In genomic region chr5:41903892-41904799, GRCh38 we compare ENCODE assay signal across 8 cellular contexts. TPM values are rescaled to one million over a fixed set of nuclear protein-coding genes. Genes with fewer than 3 reads are reported as not detected.
A peak's percentile ranks its signal among the peaks of the same experiment; 100 is the strongest.
DNase-seq lines count a peak whose midpoint lies in the region; ATAC-seq and TF ChIP-seq lines count a peak whose summit lies in the region.

Gene RIMOC1, plus strand, starts transcription at chr5:41904344. Its CDS starts 24 bp downstream, at chr5:41904368.

- peaks cover 12% of the 10 kb centered on the region for H3K4me1 ChIP-seq in smooth muscle cell (ENCODE audit: low read depth)

- H3K27ac Mint-ChIP-seq in activated B cell treated with CpG ODN at 0.5 μM for 24 hours: peak within 1 kb of the TSS; percentile 99

- POLR2A ChIA-PET in activated B cell treated with CpG ODN at 0.5 μM for 24 hours (lab: Charles Lee): interaction anchor here (0.6 to 2.6 kb wide), 22 partner anchors 9 to 1699 kb away, joined by 3 to 74 read pairs (median 5); partner anchors contain the start of genes FBXO4, HMGCS1, NNT and OXCT1

- peak within 1 kb of the TSS; percentile 92 for H3K9ac ChIP-seq in smooth muscle cell (ENCODE audit: low read depth)

- TF ChIP-seq POLR2A in GM18951 (IDR thresholded peaks at IDR 0.05; ENCODE audit: extremely low read depth, insufficient read depth, insufficient read length): peak; percentile 91

- in situ Hi-C loops in GM18951 (cut with MboI; ENCODE audit: low sequenced_read_pairs, unreplicated experiment): no loop called here

- peaks cover 4% of the 10 kb centered on the region for H3K27me3 Mint-ChIP-seq in activated B cell treated with CpG ODN at 0.5 μM for 24 hours

- peak within 1 kb of the TSS; percentile 99 for H3K4me3 Mint-ChIP-seq in activated B cell treated with CpG ODN at 0.5 μM for 24 hours

- H3K9me3 Mint-ChIP-seq in activated B cell treated with CpG ODN at 0.5 μM for 24 hours: no peaks in the 10 kb centered on the region

- H3K79me2 ChIP-seq in smooth muscle cell (ENCODE audit: low read depth): peaks cover 28% of the 10 kb centered on the region

- peaks cover 34% of the 10 kb centered on the region for H3K4me1 Mint-ChIP-seq in activated B cell treated with CpG ODN at 0.5 μM for 24 hours

- WGBS in smooth muscle cell (ENCODE audit: low lambda C conversion rate): 2% methylated on average over 55 of the region's 55 CpGs

- H3K36me3 Mint-ChIP-seq in activated B cell treated with CpG ODN at 0.5 μM for 24 hours (ENCODE audit: low read depth): peaks cover 36% of the 10 kb centered on the region

- ATAC-seq in HG03196 (IDR thresholded peaks at IDR 0.05; ENCODE audit: unreplicated experiment): peak; percentile 99
- peak; percentile 92 for ATAC-seq in activated B cell treated with CpG ODN at 0.5 μM for 24 hours (ENCODE audit: low read depth)

- H3K27ac ChIP-seq in caudate nucleus (ENCODE audit: low read depth, low read length): peak within 1 kb of the TSS; percentile 93
- peak within 1 kb of the TSS; percentile 78 for H3K27ac ChIP-seq in smooth muscle cell (ENCODE audit: low read depth)

- DNase-seq in AG08395 (ENCODE audit: low spot score) (peak; percentile 99), NCI-H345 (lab: John Stamatoyannopoulos, UW) (peak; percentile 99), activated B cell treated with CpG ODN at 0.5 μM for 24 hours (peak; percentile 97), caudate nucleus (lab: John Stamatoyannopoulos, UW) (peak; percentile 92 to 100 (median 99)), iPS-NIHi7 (ENCODE audit: extremely low spot score) (peak; percentile 97), smooth muscle cell (lab: John Stamatoyannopoulos, UW; ENCODE audit: unreplicated experiment) (peak; percentile 91)

- H3K9me3 ChIP-seq in smooth muscle cell (replicated peaks; ENCODE audit: low read depth): no peaks in the 10 kb centered on the region

- peak within 1 kb of the TSS; percentile 78 for H2AFZ ChIP-seq in smooth muscle cell (ENCODE audit: low read depth)

- TF ChIP-seq CTCF in activated B cell treated with CpG ODN at 0.5 μM for 24 hours (IDR thresholded peaks at IDR 0.05): no peak
- no peak for TF ChIP-seq CTCF in smooth muscle cell (IDR thresholded peaks at IDR 0.05; ENCODE audit: borderline replicate concordance, insufficient read depth, poor library complexity, severe bottlenecking)

- H3K4me3 ChIP-seq in smooth muscle cell: peak within 1 kb of the TSS; percentile 71

- H4K20me1 ChIP-seq in smooth muscle cell (ENCODE audit: low read depth): no peaks in the 10 kb centered on the region

- intact Hi-C loops in activated B cell treated with CpG ODN at 0.5 μM for 24 hours (cut with micrococcal nuclease): loop anchor here (1.0 to 10.0 kb wide), 12 partner anchors 21 to 1699 kb away; partner anchors contain the start of genes C5orf34, FBXO4, HMGCS1 and NNT

- no peaks in the 10 kb centered on the region for H3K27me3 ChIP-seq in smooth muscle cell (ENCODE audit: low read depth)

- CTCF ChIA-PET in activated B cell treated with CpG ODN at 0.5 μM for 24 hours (lab: Charles Lee): interaction anchor here (0.5 to 2.3 kb wide), 5 partner anchors 21 to 1138 kb away, joined by 3 to 7 read pairs (median 3); partner anchors contain the start of gene FBXO4

- peak within 1 kb of the TSS; percentile 87 for H3K4me2 ChIP-seq in smooth muscle cell

- H3K36me3 ChIP-seq in smooth muscle cell (ENCODE audit: low read depth): no peaks in the 10 kb centered on the region

- peaks cover 6% of the 10 kb centered on the region for H3F3A ChIP-seq in smooth muscle cell (ENCODE audit: low read depth)

RNA-seq across cellular contexts. Expression of gene RIMOC1, which starts in this region (rescaled TPM):
- total RNA-seq in activated B cell treated with CpG ODN at 0.5 μM for 24 hours (26.0 and 30.2 TPM in 2 replicates), smooth muscle cell (36.9 and 38.9 TPM in 2 replicates)
- 9.6 and 12.0 TPM in 2 replicates for polyA plus RNA-seq in smooth muscle cell

Comparison
In these comparisons a context has a peak if more than half of its experiments do, and no peak if none do; other contexts are left out.
1. Peak in every context shown above with its lines: DNase-seq, ATAC-seq, H3K4me3 ChIP-seq and H3K27ac ChIP-seq.